Comparison of ENCODE assay signal across 19 cellular contexts in genomic region chr7:39825391-39825790, GRCh38.
DNase-seq lines count a peak whose midpoint lies in the region; ATAC-seq and TF ChIP-seq lines count a peak whose summit lies in the region.
"Had no signal": no experiment of that assay in that cellular context is flagged by ENCODE, and none has a peak within 500 bp of the region (broad histone marks: within the 10 kb centered on the region; RNA-seq: fewer than 3 reads in every experiment).

No MANE protein-coding gene starts in this region.

- no peak overlapping the region for H3K4me3 Mint-ChIP-seq in activated CD4-positive, alpha-beta T cell treated with anti-CD3 and anti-CD28 coated beads for 36 hours
- no peak overlapping the region for H3K4me3 Mint-ChIP-seq in activated T-cell treated with anti-CD3 and anti-CD28 coated beads, Interleukin-2, amount 50 U/mL, for 24 hours
- H3K4me3 Mint-ChIP-seq: CD4-positive, alpha-beta T cell had no signal

- TF ChIP-seq CTCF in foreskin keratinocyte (conservative IDR thresholded peaks at IDR 0.05) = no peak

- DNase-seq in activated CD4-positive, alpha-beta T cell treated with anti-CD3 and anti-CD28 coated beads for 36 hours = no peak
- no peak for DNase-seq in activated CD4-positive, alpha-beta T cell treated with anti-CD3 and anti-CD28 coated beads, Interleukin-2, amount 50 U/mL, for 1 hour
- DNase-seq in RPMI7951 (ENCODE audit: low read depth) (peak; percentile 17), foreskin keratinocyte (peak in 1 of 2 donors; percentile 6), T-helper 9 cell (no peak), NCI-H1694 treated with DMSO at 0.1 percent for 48 hours (lab: John Stamatoyannopoulos, UW) (no peak)
- DNase-seq in activated T-cell treated with anti-CD3 and anti-CD28 coated beads, Interleukin-2, amount 50 U/mL, for 24 hours = no peak
- DNase-seq: 8988T; Caco-2; CD4-positive, alpha-beta T cell; GF-D8; GOT3; NCI-H1048; NCI-H1436; NCI-H2171; NCI-H526; Peyer's patch had no signal

- no peaks in the 10 kb centered on the region for H3K9me3 Mint-ChIP-seq in activated CD4-positive, alpha-beta T cell treated with anti-CD3 and anti-CD28 coated beads for 36 hours (ENCODE audit: low read depth)
- no peaks in the 10 kb centered on the region for H3K9me3 Mint-ChIP-seq in activated T-cell treated with anti-CD3 and anti-CD28 coated beads, Interleukin-2, amount 50 U/mL, for 24 hours
- H3K9me3 Mint-ChIP-seq: CD4-positive, alpha-beta T cell had no signal

- intact Hi-C loops in activated CD4-positive, alpha-beta T cell treated with anti-CD3 and anti-CD28 coated beads for 36 hours (cut with DNase I, micrococcal nuclease) = no loop called here

- no peak overlapping the region for H3K27ac Mint-ChIP-seq in activated CD4-positive, alpha-beta T cell treated with anti-CD3 and anti-CD28 coated beads for 36 hours
- no peak overlapping the region for H3K27ac Mint-ChIP-seq in activated T-cell treated with anti-CD3 and anti-CD28 coated beads, Interleukin-2, amount 50 U/mL, for 24 hours
- H3K27ac Mint-ChIP-seq: CD4-positive, alpha-beta T cell had no signal

- H3K4me1 ChIP-seq in foreskin keratinocyte = no peaks in the 10 kb centered on the region
- H3K4me1 ChIP-seq: Caco-2, Peyer's patch had no signal

- H3K36me3 Mint-ChIP-seq in activated CD4-positive, alpha-beta T cell treated with anti-CD3 and anti-CD28 coated beads for 36 hours (ENCODE audit: low read depth) = no peaks in the 10 kb centered on the region
- no peaks in the 10 kb centered on the region for H3K36me3 Mint-ChIP-seq in activated T-cell treated with anti-CD3 and anti-CD28 coated beads, Interleukin-2, amount 50 U/mL, for 24 hours (ENCODE audit: low read depth)

- ATAC-seq in activated CD4-positive, alpha-beta T cell treated with anti-CD3 and anti-CD28 coated beads for 36 hours = peak; percentile 26
- peak; percentile 12 for ATAC-seq in foreskin keratinocyte
- no peak for ATAC-seq in GM18517 (IDR thresholded peaks at IDR 0.05; ENCODE audit: unreplicated experiment)
- ATAC-seq: Right ventricle myocardium inferior had no signal

- peaks cover 27% of the 10 kb centered on the region for H3K27me3 Mint-ChIP-seq in activated CD4-positive, alpha-beta T cell treated with anti-CD3 and anti-CD28 coated beads for 36 hours
- H3K27me3 Mint-ChIP-seq in activated T-cell treated with anti-CD3 and anti-CD28 coated beads, Interleukin-2, amount 50 U/mL, for 24 hours = peaks cover 55% of the 10 kb centered on the region

- POLR2A ChIA-PET in activated CD4-positive, alpha-beta T cell treated with anti-CD3 and anti-CD28 coated beads for 36 hours (lab: Charles Lee) = no interaction called here

- peaks cover 73% of the 10 kb centered on the region for H3K27me3 ChIP-seq in foreskin keratinocyte
- H3K27me3 ChIP-seq: Peyer's patch had no signal

- H3K4me1 Mint-ChIP-seq in activated CD4-positive, alpha-beta T cell treated with anti-CD3 and anti-CD28 coated beads for 36 hours = no peaks in the 10 kb centered on the region
- peaks cover 2% of the 10 kb centered on the region for H3K4me1 Mint-ChIP-seq in activated T-cell treated with anti-CD3 and anti-CD28 coated beads, Interleukin-2, amount 50 U/mL, for 24 hours (ENCODE audit: low read depth)

- no peak overlapping the region for H3K27ac ChIP-seq in foreskin keratinocyte
- H3K27ac ChIP-seq: Peyer's patch had no signal

- CTCF ChIA-PET in activated CD4-positive, alpha-beta T cell treated with anti-CD3 and anti-CD28 coated beads for 36 hours (lab: Charles Lee) = no interaction called here
